ENCODE assay signal across 2 cellular contexts in genomic region chr11:1896468-1896867, GRCh38.
TF ChIP-seq lines count a peak whose summit lies in the region.

No MANE protein-coding gene starts in this region.

TF ChIP-seq in endothelial cell of umbilical vein, 7 proteins besides CTCF, POLR2A, EP300 and RAD21:
- TF ChIP-seq EZH2 (IDR thresholded peaks at IDR 0.05; ENCODE audit: borderline replicate concordance, low read depth, low read length, severe bottlenecking) (peak; percentile 21), MYC (IDR thresholded peaks at IDR 0.05; ENCODE audit: low read depth, low read length) (no peak)
TF ChIP-seq in endothelial cell of umbilical vein: peak in this region for 1.

TF ChIP-seq in SK-N-SH treated with all-trans-retinoic acid at 6 μM for 48 hours, 23 proteins besides CTCF, POLR2A, EP300 and RAD21:
- no peak for TF ChIP-seq SNAI2 (CRISPR knock-in tag; IDR thresholded peaks at IDR 0.05)
- TF ChIP-seq ZFP3 (CRISPR knock-in tag; IDR thresholded peaks at IDR 0.05), result no peak
- TF ChIP-seq CREB5 (CRISPR knock-in tag; IDR thresholded peaks at IDR 0.05; ENCODE audit: low read depth), result no peak
- no peak for TF ChIP-seq CSRNP3 (CRISPR knock-in tag; IDR thresholded peaks at IDR 0.05)
- no peak for TF ChIP-seq OSR1 (CRISPR knock-in tag; IDR thresholded peaks at IDR 0.05)
- no peak for TF ChIP-seq ARNTL (CRISPR knock-in tag; IDR thresholded peaks at IDR 0.05; ENCODE audit: borderline replicate concordance, low read depth)
- no peak for TF ChIP-seq BACH2 (CRISPR knock-in tag; IDR thresholded peaks at IDR 0.05; ENCODE audit: borderline replicate concordance)
- no peak for TF ChIP-seq TOX (CRISPR knock-in tag; IDR thresholded peaks at IDR 0.05; ENCODE audit: borderline replicate concordance)
- no peak for TF ChIP-seq CSDC2 (CRISPR knock-in tag; IDR thresholded peaks at IDR 0.05)
- no peak for TF ChIP-seq ZNF70 (CRISPR knock-in tag; IDR thresholded peaks at IDR 0.05)
- TF ChIP-seq ZFP30 (CRISPR knock-in tag; IDR thresholded peaks at IDR 0.05), result no peak
- TF ChIP-seq POU6F1 (CRISPR knock-in tag; IDR thresholded peaks at IDR 0.05; ENCODE audit: borderline replicate concordance, low read depth), result no peak
- no peak for TF ChIP-seq TSHZ2 (CRISPR knock-in tag; IDR thresholded peaks at IDR 0.05)
TF ChIP-seq in SK-N-SH treated with all-trans-retinoic acid at 6 μM for 48 hours: peak in this region for 0.
